8 cellular contexts compared by ENCODE assay signal in genomic region chr4:20422398-20422797, GRCh38.
DNase-seq lines count a peak whose midpoint lies in the region; ATAC-seq and TF ChIP-seq lines count a peak whose summit lies in the region.

No MANE protein-coding gene starts in this region.

- no peak overlapping the region for H3K4me3 ChIP-seq in Karpas-422 (ENCODE audit: low read length)
- no peak overlapping the region for H3K4me3 ChIP-seq in RWPE2 (ENCODE audit: severe bottlenecking)
- no peak overlapping the region for H3K4me3 ChIP-seq in breast epithelium
- H3K4me3 ChIP-seq in left lung, result no peak overlapping the region
- H3K4me3 ChIP-seq in transverse colon, result no peak overlapping the region

- H3K4me1 ChIP-seq in Karpas-422 (ENCODE audit: low read length), result peaks cover 6% of the 10 kb centered on the region
- peaks cover 3% of the 10 kb centered on the region for H3K4me1 ChIP-seq in RWPE2 (ENCODE audit: insufficient read depth, poor library complexity, severe bottlenecking)
- no peaks in the 10 kb centered on the region for H3K4me1 ChIP-seq in breast epithelium
- H3K4me1 ChIP-seq in left lung, result peaks cover 0 to 3% of the 10 kb centered on the region in 2 donors
- no peaks in the 10 kb centered on the region for H3K4me1 ChIP-seq in transverse colon

- in situ Hi-C loops in transverse colon (cut with MboI; ENCODE audit: low pct_ligation_motif_present in 1 of 4, low pct_unique_long_range_greater_than_20kb in 1 of 4, low sequenced_read_pairs in 3 of 4), result loop anchor here (5.0 to 10.0 kb wide), 3 partner anchors 122 to 265 kb away; no protein-coding TSS in a partner anchor

- H3K79me2 ChIP-seq in Karpas-422 (ENCODE audit: low read length), result no peaks in the 10 kb centered on the region

- no peak for TF ChIP-seq EP300 in transverse colon (IDR thresholded peaks at IDR 0.05; ENCODE audit: low read depth)

- H3K4me2 ChIP-seq in Karpas-422 (ENCODE audit: low read depth, low read length, poor library complexity, severe bottlenecking), result no peak overlapping the region

- H3K9me3 ChIP-seq in Karpas-422 (ENCODE audit: low read length) (no peaks in the 10 kb centered on the region), RWPE2 (ENCODE audit: severe bottlenecking) (no peaks in the 10 kb centered on the region), breast epithelium (no peaks in the 10 kb centered on the region), left lung (no peaks in the 10 kb centered on the region), transverse colon (no peaks in the 10 kb centered on the region)

- TF ChIP-seq CTCF in RWPE2 (IDR thresholded peaks at IDR 0.05; ENCODE audit: poor library complexity, severe bottlenecking) (peak; percentile 79), breast epithelium (IDR thresholded peaks at IDR 0.05) (peak in 2 of 3 donors; percentile 17 to 37), left lung (IDR thresholded peaks at IDR 0.05) (peak; percentile 25 to 41), transverse colon (IDR thresholded peaks at IDR 0.05) (peak; percentile 54 to 70 (median 62))

- ATAC-seq in RWPE2 (ENCODE audit: low read depth) (peak; percentile 66), left lung (peak; percentile 86)

- H4K20me1 ChIP-seq in Karpas-422 (ENCODE audit: insufficient read depth, low read depth, low read length), result no peaks in the 10 kb centered on the region

- peak; percentile 10 for DNase-seq in activated naive CD4-positive, alpha-beta T cell treated with Interleukin-2 at 50 U/mL for 16 hours
- DNase-seq in activated naive CD4-positive, alpha-beta T cell (lab: John Stamatoyannopoulos, UW), result no peak
- DNase-seq in HCEC 1CT, result peak; percentile 25
- DNase-seq in Karpas-422, result peak; percentile 75
- DNase-seq in RWPE2 (ENCODE audit: low spot score), result no peak
- DNase-seq in breast epithelium (ENCODE audit: low spot score in 2 of 2), result no peak
- peak in 1 of 2 donors; percentile 34 for DNase-seq in left lung
- DNase-seq in transverse colon, result peak; percentile 60

- intact Hi-C loops in breast epithelium (cut with DNase I; ENCODE audit: low total_unique reads), result no loop called here
- intact Hi-C loops in left lung (cut with DNase I), result loop anchor here in 1 of 2 donors (10.0 kb wide), 1 partner anchor 262 kb away; no protein-coding TSS in a partner anchor
- intact Hi-C loops in transverse colon (cut with DNase I; ENCODE audit: low total_unique reads), result no loop called here

- H2AFZ ChIP-seq in Karpas-422 (ENCODE audit: low read length), result no peak overlapping the region

- H3K9me2 ChIP-seq in Karpas-422 (replicated peaks; ENCODE audit: insufficient read depth, low read length), result no peaks in the 10 kb centered on the region

- no peaks in the 10 kb centered on the region for H3K36me3 ChIP-seq in Karpas-422 (ENCODE audit: insufficient read depth, low read length)
- no peaks in the 10 kb centered on the region for H3K36me3 ChIP-seq in RWPE2 (ENCODE audit: low read depth)
- H3K36me3 ChIP-seq in breast epithelium, result no peaks in the 10 kb centered on the region
- no peaks in the 10 kb centered on the region for H3K36me3 ChIP-seq in left lung
- no peaks in the 10 kb centered on the region for H3K36me3 ChIP-seq in transverse colon

- H3K27me3 ChIP-seq in Karpas-422 (ENCODE audit: low read length) (no peaks in the 10 kb centered on the region), RWPE2 (ENCODE audit: insufficient read depth, poor library complexity, severe bottlenecking) (no peaks in the 10 kb centered on the region), breast epithelium (no peaks in the 10 kb centered on the region), left lung (no peaks in the 10 kb centered on the region), transverse colon (no peaks in the 10 kb centered on the region)

- TF ChIP-seq POLR2A in breast epithelium (IDR thresholded peaks at IDR 0.05), result no peak
- TF ChIP-seq POLR2A in transverse colon (IDR thresholded peaks at IDR 0.05), result no peak

- no peak overlapping the region for H3K9ac ChIP-seq in Karpas-422 (ENCODE audit: low read length)

- H3K27ac ChIP-seq in Karpas-422 (ENCODE audit: low read length) (no peak overlapping the region), RWPE2 (ENCODE audit: poor library complexity, severe bottlenecking) (no peak overlapping the region), breast epithelium (no peak overlapping the region), left lung (no peak overlapping the region), transverse colon (no peak overlapping the region)

- 15 to 20% methylated on average over 1 to 2 of the region's 2 CpGs for WGBS in transverse colon (ENCODE audit: low coverage in 1 of 2), 2 donors

Comparison
In these comparisons a context has a peak if more than half of its experiments do, and no peak if none do; other contexts are left out.
1. DNase-seq: peak in activated naive CD4-positive, alpha-beta T cell treated with Interleukin-2 at 50 U/mL for 16 hours (single experiment), HCEC 1CT (single experiment), Karpas-422 (single experiment) and transverse colon (single experiment); none in activated naive CD4-positive, alpha-beta T cell (0 of 4), RWPE2 (single experiment) and breast epithelium (0 of 2).
2. CTCF ChIP-seq: peak in every context shown above with its lines; median percentile 79 in RWPE2; 62 in transverse colon; 33 in left lung; 27 in breast epithelium.